Comparison of ENCODE assay signal across 8 cellular contexts in genomic region chr10:43648392-43649148, GRCh38.
A peak's percentile ranks its signal among the peaks of the same experiment; 100 is the strongest.
DNase-seq lines count a peak whose midpoint lies in the region; ATAC-seq and TF ChIP-seq lines count a peak whose summit lies in the region.

Gene ZNF32, minus strand, starts transcription at chr10:43648881. Its CDS starts 2,748 bp downstream, at chr10:43646133.

- DNase-seq in DMS53 treated with DMSO at 0.1 percent for 48 hours (lab: John Stamatoyannopoulos, UW; ENCODE audit: unreplicated experiment) (peak; percentile 66), HuH-7 (ENCODE audit: low spot score) (peak; percentile 62), RWPE2 (ENCODE audit: low spot score) (no peak), fibroblast of the conjunctiva (ENCODE audit: low read depth) (peak; percentile 63), nephron progenitor cell (peak; percentile 85)
- DNase-seq in activated effector memory CD4-positive, alpha-beta T cell treated with Interleukin-2 at 50 U/mL for 16 hours = peak; percentile 74
- DNase-seq in stimulated activated naive CD8-positive, alpha-beta T cell treated with anti-CD3 and anti-CD28 coated beads, Interleukin-15, Interleukin-2, amounts not matched to agents 100 U/mL and 50 U/mL, for 24 hours = peak; percentile 83

- no peak within 1 kb of the TSS for H3K27ac ChIP-seq in RWPE2 (ENCODE audit: poor library complexity, severe bottlenecking)

- ATAC-seq in GM21528 (IDR thresholded peaks at IDR 0.05; ENCODE audit: low FRiP score, unreplicated experiment) (peak; percentile 100), RWPE2 (ENCODE audit: low read depth) (peak; percentile 98)
- ATAC-seq in stimulated activated naive CD8-positive, alpha-beta T cell treated with anti-CD3 and anti-CD28 coated beads, Interleukin-15, Interleukin-2, amounts not matched to agents 100 U/mL and 50 U/mL, for 24 hours = peak; percentile 99

- no peaks in the 10 kb centered on the region for H3K4me1 ChIP-seq in RWPE2 (ENCODE audit: insufficient read depth, poor library complexity, severe bottlenecking)

- peaks cover 26% of the 10 kb centered on the region for H3K9me3 ChIP-seq in RWPE2 (ENCODE audit: severe bottlenecking)

- no peaks in the 10 kb centered on the region for H3K27me3 ChIP-seq in RWPE2 (ENCODE audit: insufficient read depth, poor library complexity, severe bottlenecking)

- H3K27me3 Mint-ChIP-seq in nephron progenitor cell (ENCODE audit: low read depth, poor library complexity) = peaks cover 7% of the 10 kb centered on the region

- peak within 1 kb of the TSS; percentile 92 for H3K4me3 Mint-ChIP-seq in nephron progenitor cell

- H3K27ac Mint-ChIP-seq in nephron progenitor cell = no peak within 1 kb of the TSS

- TF ChIP-seq CTCF in RWPE2 (IDR thresholded peaks at IDR 0.05; ENCODE audit: poor library complexity, severe bottlenecking) (no peak), nephron progenitor cell (IDR thresholded peaks at IDR 0.05) (no peak)

- peaks cover 54% of the 10 kb centered on the region for H3K36me3 Mint-ChIP-seq in nephron progenitor cell (ENCODE audit: low read depth)

- peak within 1 kb of the TSS; percentile 52 for H3K4me3 ChIP-seq in RWPE2 (ENCODE audit: severe bottlenecking)

- peaks cover 73% of the 10 kb centered on the region for H3K9me3 Mint-ChIP-seq in nephron progenitor cell

- peaks cover 20% of the 10 kb centered on the region for H3K4me1 Mint-ChIP-seq in nephron progenitor cell

- peaks cover 15% of the 10 kb centered on the region for H3K36me3 ChIP-seq in RWPE2 (ENCODE audit: low read depth)
